Comparison of ENCODE assay signal across 9 cellular contexts in the genomic region with DNA sequence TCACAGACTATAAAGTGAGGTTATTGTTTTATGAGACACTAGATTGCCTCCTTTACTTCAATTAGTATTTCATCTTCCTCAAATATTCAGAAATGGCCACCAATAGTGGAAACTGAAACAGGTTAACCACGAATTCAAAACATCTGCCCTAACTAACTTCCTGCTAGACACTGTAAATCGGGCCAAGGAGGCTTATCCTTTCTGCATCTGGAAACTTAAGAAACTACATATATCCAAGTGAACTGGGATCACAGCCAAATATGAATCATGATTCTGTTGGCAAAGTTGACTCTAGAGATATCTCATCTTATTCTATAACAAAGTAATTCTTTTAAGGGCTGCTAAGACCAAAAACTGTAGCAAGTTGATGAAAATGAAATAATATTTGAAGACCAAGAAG.
DNase-seq lines count a peak whose midpoint lies in the region; ATAC-seq and TF ChIP-seq lines count a peak whose summit lies in the region.
"Had no signal": no experiment of that assay in that cellular context is flagged by ENCODE, and none has a peak within 500 bp of the region (broad histone marks: within the 10 kb centered on the region; RNA-seq: fewer than 3 reads in every experiment).

No MANE protein-coding gene starts in this region.

- ATAC-seq in HCT116 = no peak

- peaks cover 11 to 13% (median 12%) of the 10 kb centered on the region in 3 donors for H3K36me3 Mint-ChIP-seq in immature natural killer cell

- peaks cover 0 to 4% of the 10 kb centered on the region in 2 experiments; a peak in 1 of 4 replicates for H3K4me1 ChIP-seq in HCT116 (ENCODE audit: control insufficient read depth in 1 of 2, insufficient read depth in 2 of 2, low read length in 2 of 2)
- peaks cover 16% of the 10 kb centered on the region for H3K4me1 ChIP-seq in MM.1S (ENCODE audit: low read length)

- POLR2A ChIA-PET in HCT116 (lab: Charles Lee) = no interaction called here

- peak overlapping the region; percentile 11; the same call in 1 of the 2 replicates for H3K4me2 ChIP-seq in HCT116 (ENCODE audit: low read length)
- H3K4me2 ChIP-seq in MM.1S (ENCODE audit: low read depth, low read length) = no peak overlapping the region

- RAD21 ChIA-PET in HCT116 (lab: Charles Lee; ENCODE audit: low non-redundant PET in 1 of 2, low total read pairs in 2 of 2, uncharacterized antibody in 2 of 2, unreplicated experiment in 2 of 2) = no interaction called here

- H3K4me3 Mint-ChIP-seq in immature natural killer cell = no peak overlapping the region

- H3K9me3 ChIP-seq in HCT116 (ENCODE audit: control insufficient read depth in 1 of 2, insufficient read depth in 1 of 2, low read depth in 1 of 2, low read length in 2 of 2) = no peaks in the 10 kb centered on the region
- H3K9me3 ChIP-seq in MM.1S (replicated peaks; ENCODE audit: insufficient read depth, low read length) = no peaks in the 10 kb centered on the region

- H4K20me1 ChIP-seq in HCT116 (ENCODE audit: insufficient read depth) = no peaks in the 10 kb centered on the region
- H4K20me1 ChIP-seq in MM.1S (ENCODE audit: insufficient read depth, low read length) = no peaks in the 10 kb centered on the region

- no peak for TF ChIP-seq RAD21 in HCT116 (IDR thresholded peaks at IDR 0.05; ENCODE audit: low read depth)

- H3K9me2 ChIP-seq in HCT116 (ENCODE audit: insufficient read depth) (no peaks in the 10 kb centered on the region), MM.1S (replicated peaks; ENCODE audit: insufficient read depth, low read length) (no peaks in the 10 kb centered on the region; the same call in 1 of the 2 replicates)

- H3K27me3 Mint-ChIP-seq in immature natural killer cell (ENCODE audit: low read depth in 3 of 3) = no peaks in the 10 kb centered on the region

- H3K9ac ChIP-seq in HCT116 (ENCODE audit: low read length) = no peak overlapping the region
- H3K9ac ChIP-seq in MM.1S (ENCODE audit: low read length) = no peak overlapping the region

- TF ChIP-seq CTCF in HCT116 (IDR thresholded peaks at IDR 0.05 in 2 of 3, conservative IDR thresholded peaks at IDR 0.05 in 1 of 3; ENCODE audit: borderline replicate concordance in 1 of 3, insufficient read depth in 1 of 3, low read depth in 2 of 3, low read length in 2 of 3) (no peak), MM.1S (IDR thresholded peaks at IDR 0.05; ENCODE audit: low read length) (no peak), fibroblast of mammary gland (conservative IDR thresholded peaks at IDR 0.05; ENCODE audit: control insufficient read depth, insufficient read depth, low read depth, low read length) (no peak)

- BruUV-seq in HCT116 (replicated peaks; lab: Mats Ljungman, UMichigan) = no TSS peak

- no peaks in the 10 kb centered on the region for H3K36me3 ChIP-seq in HCT116 (ENCODE audit: control insufficient read depth in 1 of 2, insufficient read depth in 2 of 2, low read length in 2 of 2)
- no peaks in the 10 kb centered on the region for H3K36me3 ChIP-seq in MM.1S (replicated peaks; ENCODE audit: insufficient read depth, low read length)

- intact Hi-C loops in HCT116 (cut with micrococcal nuclease) = no loop called here

- no peaks in the 10 kb centered on the region for H3F3A ChIP-seq in MM.1S (ENCODE audit: insufficient read depth, low read length)

- H3K27me3 ChIP-seq in HCT116 (ENCODE audit: insufficient read depth, low read length) = no peaks in the 10 kb centered on the region
- H3K27me3 ChIP-seq in MM.1S (replicated peaks; ENCODE audit: insufficient read depth, low read length) = no peaks in the 10 kb centered on the region

- H2AFZ ChIP-seq in HCT116 (ENCODE audit: low read depth, low read length, poor library complexity, severe bottlenecking) (no peak overlapping the region), MM.1S (ENCODE audit: low read length) (no peak overlapping the region)

- H3K27ac ChIP-seq in HCT116 (ENCODE audit: low read depth, low read length) (no peak overlapping the region), MM.1S (ENCODE audit: low read length) (no peak overlapping the region)

- TF ChIP-seq POLR2A in HCT116 (IDR thresholded peaks at IDR 0.05; ENCODE audit: borderline replicate concordance, extremely low read depth, insufficient read depth, insufficient read length) = no peak

- H3K79me2 ChIP-seq in HCT116 (ENCODE audit: insufficient read depth, low read length) = no peaks in the 10 kb centered on the region
- H3K79me2 ChIP-seq in MM.1S (ENCODE audit: low read length) = no peaks in the 10 kb centered on the region

- DNase-seq in COLO829 (ENCODE audit: low spot score) (peak; percentile 4), HCT116 (ENCODE audit: low read depth, low spot score) (peak; percentile 13), MM.1S (peak; percentile 51), fibroblast of mammary gland (ENCODE audit: low read depth) (peak; percentile 92), immature natural killer cell (no peak), NCI-H510A treated with DMSO at 0.1 percent for 48 hours (lab: John Stamatoyannopoulos, UW) (no peak), DMS153 treated with DMSO at 0.1 percent for 48 hours (lab: John Stamatoyannopoulos, UW; ENCODE audit: unreplicated experiment) (no peak)
- no peak for DNase-seq in stimulated activated CD4-positive, alpha-beta T cell treated with anti-CD3 and anti-CD28 coated beads, Interleukin-2, amount 100 ng/mL, for 24 hours
- DNase-seq: aorta had no signal

- H3K9me3 Mint-ChIP-seq in immature natural killer cell = peaks cover 10 to 20% (median 16%) of the 10 kb centered on the region in 6 donors

- CTCF ChIA-PET in HCT116 (lab: Charles Lee) = no interaction called here

- H3K4me3 ChIP-seq in HCT116 (replicated peaks in 1 of 2; ENCODE audit: low read depth in 1 of 2, low read length in 2 of 2) = no peak overlapping the region
- no peak overlapping the region for H3K4me3 ChIP-seq in MM.1S (ENCODE audit: low read length)
- H3K4me3 ChIP-seq in fibroblast of mammary gland (ENCODE audit: control insufficient read depth, low read depth, low read length) = no peak overlapping the region

- no peak overlapping the region for H3K27ac Mint-ChIP-seq in immature natural killer cell

- peaks cover 0 to 6% of the 10 kb centered on the region in 2 donors for H3K4me1 Mint-ChIP-seq in immature natural killer cell

TF ChIP-seq in HCT116, 20 proteins besides CTCF, POLR2A, EP300 and RAD21:
- no peak for TF ChIP-seq CEBPB (IDR thresholded peaks at IDR 0.05; ENCODE audit: low read depth)
- TF ChIP-seq, protein P1, sequence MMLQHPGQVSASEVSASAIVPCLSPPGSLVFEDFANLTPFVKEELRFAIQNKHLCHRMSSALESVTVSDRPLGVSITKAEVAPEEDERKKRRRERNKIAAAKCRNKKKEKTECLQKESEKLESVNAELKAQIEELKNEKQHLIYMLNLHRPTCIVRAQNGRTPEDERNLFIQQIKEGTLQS (IDR thresholded peaks at IDR 0.05) = no peak
- TF ChIP-seq, protein P2, sequence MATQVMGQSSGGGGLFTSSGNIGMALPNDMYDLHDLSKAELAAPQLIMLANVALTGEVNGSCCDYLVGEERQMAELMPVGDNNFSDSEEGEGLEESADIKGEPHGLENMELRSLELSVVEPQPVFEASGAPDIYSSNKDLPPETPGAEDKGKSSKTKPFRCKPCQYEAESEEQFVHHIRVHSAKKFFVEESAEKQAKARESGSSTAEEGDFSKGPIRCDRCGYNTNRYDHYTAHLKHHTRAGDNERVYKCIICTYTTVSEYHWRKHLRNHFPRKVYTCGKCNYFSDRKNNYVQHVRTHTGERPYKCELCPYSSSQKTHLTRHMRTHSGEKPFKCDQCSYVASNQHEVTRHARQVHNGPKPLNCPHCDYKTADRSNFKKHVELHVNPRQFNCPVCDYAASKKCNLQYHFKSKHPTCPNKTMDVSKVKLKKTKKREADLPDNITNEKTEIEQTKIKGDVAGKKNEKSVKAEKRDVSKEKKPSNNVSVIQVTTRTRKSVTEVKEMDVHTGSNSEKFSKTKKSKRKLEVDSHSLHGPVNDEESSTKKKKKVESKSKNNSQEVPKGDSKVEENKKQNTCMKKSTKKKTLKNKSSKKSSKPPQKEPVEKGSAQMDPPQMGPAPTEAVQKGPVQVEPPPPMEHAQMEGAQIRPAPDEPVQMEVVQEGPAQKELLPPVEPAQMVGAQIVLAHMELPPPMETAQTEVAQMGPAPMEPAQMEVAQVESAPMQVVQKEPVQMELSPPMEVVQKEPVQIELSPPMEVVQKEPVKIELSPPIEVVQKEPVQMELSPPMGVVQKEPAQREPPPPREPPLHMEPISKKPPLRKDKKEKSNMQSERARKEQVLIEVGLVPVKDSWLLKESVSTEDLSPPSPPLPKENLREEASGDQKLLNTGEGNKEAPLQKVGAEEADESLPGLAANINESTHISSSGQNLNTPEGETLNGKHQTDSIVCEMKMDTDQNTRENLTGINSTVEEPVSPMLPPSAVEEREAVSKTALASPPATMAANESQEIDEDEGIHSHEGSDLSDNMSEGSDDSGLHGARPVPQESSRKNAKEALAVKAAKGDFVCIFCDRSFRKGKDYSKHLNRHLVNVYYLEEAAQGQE (IDR thresholded peaks at IDR 0.05; ENCODE audit: low read depth) = no peak
- TF ChIP-seq CBX3 (IDR thresholded peaks at IDR 0.05; ENCODE audit: low read depth) = peak; percentile 24; the same call in 1 of the 2 replicates
- TF ChIP-seq YY1 (IDR thresholded peaks at IDR 0.05; ENCODE audit: extremely low read depth, insufficient replicate concordance, low read depth, low read length) = no peak
- no peak for TF ChIP-seq ELF1 (IDR thresholded peaks at IDR 0.05; ENCODE audit: borderline replicate concordance, low read depth)
- TF ChIP-seq, protein P3, sequence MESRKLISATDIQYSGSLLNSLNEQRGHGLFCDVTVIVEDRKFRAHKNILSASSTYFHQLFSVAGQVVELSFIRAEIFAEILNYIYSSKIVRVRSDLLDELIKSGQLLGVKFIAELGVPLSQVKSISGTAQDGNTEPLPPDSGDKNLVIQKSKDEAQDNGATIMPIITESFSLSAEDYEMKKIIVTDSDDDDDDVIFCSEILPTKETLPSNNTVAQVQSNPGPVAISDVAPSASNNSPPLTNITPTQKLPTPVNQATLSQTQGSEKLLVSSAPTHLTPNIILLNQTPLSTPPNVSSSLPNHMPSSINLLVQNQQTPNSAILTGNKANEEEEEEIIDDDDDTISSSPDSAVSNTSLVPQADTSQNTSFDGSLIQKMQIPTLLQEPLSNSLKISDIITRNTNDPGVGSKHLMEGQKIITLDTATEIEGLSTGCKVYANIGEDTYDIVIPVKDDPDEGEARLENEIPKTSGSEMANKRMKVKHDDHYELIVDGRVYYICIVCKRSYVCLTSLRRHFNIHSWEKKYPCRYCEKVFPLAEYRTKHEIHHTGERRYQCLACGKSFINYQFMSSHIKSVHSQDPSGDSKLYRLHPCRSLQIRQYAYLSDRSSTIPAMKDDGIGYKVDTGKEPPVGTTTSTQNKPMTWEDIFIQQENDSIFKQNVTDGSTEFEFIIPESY (IDR thresholded peaks at IDR 0.05; ENCODE audit: extremely low read depth, insufficient replicate concordance, low read length) = no peak
- TF ChIP-seq JUND (IDR thresholded peaks at IDR 0.05) = peak; percentile 17; the same call in 1 of the 2 replicates
- no peak for TF ChIP-seq EZH2 (IDR thresholded peaks at IDR 0.05)
- peak; percentile 38; the same call in 1 of the 2 replicates for TF ChIP-seq FOSL1 (IDR thresholded peaks at IDR 0.05; ENCODE audit: low read depth)
- no peak for TF ChIP-seq EGR1 (IDR thresholded peaks at IDR 0.05; ENCODE audit: low read depth)

Comparison
In these comparisons a context has a peak if more than half of its experiments do, and no peak if none do; other contexts are left out.
1. DNase-seq: peak in COLO829 (single experiment), HCT116 (single experiment), MM.1S (single experiment) and fibroblast of mammary gland (single experiment); none in stimulated activated CD4-positive, alpha-beta T cell treated with anti-CD3 and anti-CD28 coated beads, Interleukin-2, amount 100 ng/mL, for 24 hours (0 of 2), immature natural killer cell (0 of 3), NCI-H510A treated with DMSO at 0.1 percent for 48 hours (single experiment) and DMS153 treated with DMSO at 0.1 percent for 48 hours (single experiment).